20 cellular contexts compared by ENCODE assay signal in genomic region chr1:81781749-81782148, GRCh38. TPM values are rescaled to one million over a fixed set of nuclear protein-coding genes. Genes with fewer than 3 reads are reported as not detected.
"Had no signal": no experiment of that assay in that cellular context is flagged by ENCODE, and none has a peak within 500 bp of the region (broad histone marks: within the 10 kb centered on the region; RNA-seq: fewer than 3 reads in every experiment).

No MANE protein-coding gene starts in this region.

- H3K9me3 Mint-ChIP-seq: activated T-cell treated with anti-CD3 and anti-CD28 coated beads, Interleukin-2, amount 50 U/mL, for 4 hours had no signal

- H3K27ac Mint-ChIP-seq: activated naive CD4-positive, alpha-beta T cell treated with anti-CD3 and anti-CD28 coated beads for 36 hours; mesothelial cell of epicardium; natural killer cell treated with Interleukin-12 subunit alpha and Interleukin-12 subunit beta and Interleukin-15 and Interleukin-18, amount 100 ng/mL, for 72 hours; stimulated activated effector memory CD8-positive, alpha-beta T cell treated with anti-CD3 and anti-CD28 coated beads, Interleukin-12 subunit alpha, Interleukin-12 subunit beta, amount 100 ng/mL, for 72 hours had no signal

- DNase-seq: activated CD4-positive, alpha-beta T cell treated with anti-CD3 and anti-CD28 coated beads, Interleukin-2, amount 50 U/mL, for 1 hour; activated CD8-positive, alpha-beta memory T cell treated with anti-CD3 and anti-CD28 coated beads, Interleukin-2, amount 50 U/mL, for 4 hours; activated naive CD4-positive, alpha-beta T cell treated with anti-CD3 and anti-CD28 coated beads for 36 hours; activated T-cell treated with anti-CD3 and anti-CD28 coated beads, Interleukin-2, amount 50 U/mL, for 4 hours; cerebellar nuclear complex; cortex of kidney; esophagus squamous epithelium; foreskin keratinocyte; glutamatergic neuron; hippocampal formation; lower lobe of right lung; nucleus accumbens; sigmoid colon; stimulated activated CD4-positive, alpha-beta T cell treated with anti-CD3 and anti-CD28 coated beads, Interleukin-4, amount 100 ng/mL, for 24 hours; T-helper 9 cell; testis; upper lobe of left lung had no signal

- H3K4me3 Mint-ChIP-seq: activated naive CD4-positive, alpha-beta T cell treated with anti-CD3 and anti-CD28 coated beads for 36 hours; activated T-cell treated with anti-CD3 and anti-CD28 coated beads, Interleukin-2, amount 50 U/mL, for 4 hours; mesothelial cell of epicardium; natural killer cell treated with Interleukin-12 subunit alpha and Interleukin-12 subunit beta and Interleukin-15 and Interleukin-18, amount 100 ng/mL, for 72 hours; stimulated activated effector memory CD8-positive, alpha-beta T cell treated with anti-CD3 and anti-CD28 coated beads, Interleukin-12 subunit alpha, Interleukin-12 subunit beta, amount 100 ng/mL, for 72 hours had no signal

- H3K4me3 ChIP-seq: esophagus squamous epithelium, lower lobe of right lung, sigmoid colon, testis, upper lobe of left lung had no signal

- H3K9me3 ChIP-seq: esophagus squamous epithelium, lower lobe of right lung, sigmoid colon, testis, upper lobe of left lung had no signal

- H3K36me3 ChIP-seq: esophagus squamous epithelium, lower lobe of right lung, sigmoid colon, upper lobe of left lung had no signal

- H3K27me3 Mint-ChIP-seq: natural killer cell treated with Interleukin-12 subunit alpha and Interleukin-12 subunit beta and Interleukin-15 and Interleukin-18, amount 100 ng/mL, for 72 hours had no signal

- H3K27me3 ChIP-seq: esophagus squamous epithelium, foreskin keratinocyte, sigmoid colon, testis, upper lobe of left lung had no signal

- H3K4me1 Mint-ChIP-seq: stimulated activated effector memory CD8-positive, alpha-beta T cell treated with anti-CD3 and anti-CD28 coated beads, Interleukin-12 subunit alpha, Interleukin-12 subunit beta, amount 100 ng/mL, for 72 hours had no signal

- H3K4me1 ChIP-seq: esophagus squamous epithelium, foreskin keratinocyte, lower lobe of right lung, sigmoid colon, testis, upper lobe of left lung had no signal

- H3K36me3 Mint-ChIP-seq: mesothelial cell of epicardium; natural killer cell treated with Interleukin-12 subunit alpha and Interleukin-12 subunit beta and Interleukin-15 and Interleukin-18, amount 100 ng/mL, for 72 hours; stimulated activated effector memory CD8-positive, alpha-beta T cell treated with anti-CD3 and anti-CD28 coated beads, Interleukin-12 subunit alpha, Interleukin-12 subunit beta, amount 100 ng/mL, for 72 hours had no signal

- H3K27ac ChIP-seq: esophagus squamous epithelium, foreskin keratinocyte, lower lobe of right lung, sigmoid colon, testis, upper lobe of left lung had no signal

RNA-seq across cellular contexts. Expression of gene ADGRL2, which starts 19.0 kb away (rescaled TPM):
- total RNA-seq: activated naive CD4-positive, alpha-beta T cell treated with anti-CD3 and anti-CD28 coated beads for 36 hours had no signal
